Comparison of ENCODE assay signal across 10 cellular contexts in genomic region chr14:57889245-57889644, GRCh38. TPM values are rescaled to one million over a fixed set of nuclear protein-coding genes. Genes with fewer than 3 reads are reported as not detected.
DNase-seq lines count a peak whose midpoint lies in the region; ATAC-seq and TF ChIP-seq lines count a peak whose summit lies in the region.
"Had no signal": no experiment of that assay in that cellular context is flagged by ENCODE, and none has a peak within 500 bp of the region (broad histone marks: within the 10 kb centered on the region; RNA-seq: fewer than 3 reads in every experiment).

No MANE protein-coding gene starts in this region.

- intact Hi-C loops in MCF 10A (cut with micrococcal nuclease) (no loop called here), right cardiac atrium (cut with DNase I) (no loop called here), aorta (cut with DNase I) (no loop called here)

- peak; percentile 2 for DNase-seq in MV-4-11 (lab: John Stamatoyannopoulos, UW)
- peak; percentile 92 for DNase-seq in MCF 10A (ENCODE audit: unreplicated experiment)
- peak; percentile 67 to 83 (median 80) for DNase-seq in right cardiac atrium
- peak; percentile 82 to 86 for DNase-seq in aorta
- DNase-seq in SK-N-DZ (ENCODE audit: low spot score): no peak
- no peak for DNase-seq in coronary artery (ENCODE audit: low spot score)
- DNase-seq in activated CD4-positive, CD25-positive, alpha-beta regulatory T cell (lab: John Stamatoyannopoulos, UW): no peak
- DNase-seq: activated CD4-positive, alpha-beta T cell treated with anti-CD3 and anti-CD28 coated beads, Interleukin-2, amount 50 U/mL, for 48 hours; retina had no signal

- POLR2A ChIA-PET in MCF 10A (lab: Yijun Ruan, JAX): no interaction called here

- H3K4me1 Mint-ChIP-seq in MCF 10A (ENCODE audit: insufficient read depth, unreplicated experiment): peaks cover 11% of the 10 kb centered on the region
- H3K4me1 Mint-ChIP-seq: stimulated activated effector memory CD8-positive, alpha-beta T cell treated with anti-CD3 and anti-CD28 coated beads, Interleukin-12 subunit alpha, Interleukin-12 subunit beta, amount 100 ng/mL, for 72 hours had no signal

- H3K27ac ChIP-seq in right cardiac atrium (ENCODE audit: low read length) (no peak overlapping the region), aorta (ENCODE audit: low read depth in 1 of 2, low read length in 2 of 2) (no peak overlapping the region), coronary artery (no peak overlapping the region)

- H3K9me3 ChIP-seq in right cardiac atrium (ENCODE audit: control insufficient read depth, low read length): no peaks in the 10 kb centered on the region
- no peaks in the 10 kb centered on the region for H3K9me3 ChIP-seq in aorta (ENCODE audit: control insufficient read depth, low read length)

- 42% methylated on average over 4 of the region's 4 CpGs for WGBS in right cardiac atrium
- WGBS in aorta, 2 donors: 6 to 15% methylated on average over 4 of the region's 4 CpGs

- H3K27ac Mint-ChIP-seq in MCF 10A (ENCODE audit: low read depth, unreplicated experiment): no peak overlapping the region
- H3K27ac Mint-ChIP-seq: stimulated activated effector memory CD8-positive, alpha-beta T cell treated with anti-CD3 and anti-CD28 coated beads, Interleukin-12 subunit alpha, Interleukin-12 subunit beta, amount 100 ng/mL, for 72 hours had no signal

- no peak for TF ChIP-seq CTCF in MCF 10A (IDR thresholded peaks at IDR 0.05; ENCODE audit: unreplicated experiment)
- TF ChIP-seq CTCF in coronary artery (IDR thresholded peaks at IDR 0.05): no peak

- no peaks in the 10 kb centered on the region for H3K27me3 Mint-ChIP-seq in MCF 10A (ENCODE audit: insufficient read depth, unreplicated experiment)

- H3K36me3 ChIP-seq in aorta (ENCODE audit: control insufficient read depth in 1 of 2, insufficient read depth in 2 of 2, low read length in 1 of 2): no peaks in the 10 kb centered on the region

- no peaks in the 10 kb centered on the region for H3K27me3 ChIP-seq in right cardiac atrium (ENCODE audit: control insufficient read depth, insufficient read depth)
- no peaks in the 10 kb centered on the region for H3K27me3 ChIP-seq in aorta (ENCODE audit: control insufficient read depth in 1 of 2, insufficient read depth in 2 of 2, low read length in 1 of 2)

- H3K4me1 ChIP-seq in right cardiac atrium (ENCODE audit: control insufficient read depth, insufficient read depth, low read length) (no peaks in the 10 kb centered on the region), aorta (ENCODE audit: control insufficient read depth in 1 of 2, insufficient read depth in 2 of 2, low read length in 2 of 2) (peaks cover 0 to 5% of the 10 kb centered on the region in 2 donors)

- H3K4me3 ChIP-seq in right cardiac atrium (ENCODE audit: low read length): no peak overlapping the region
- no peak overlapping the region for H3K4me3 ChIP-seq in aorta (ENCODE audit: low read length in 2 of 2)
- H3K4me3 ChIP-seq in coronary artery: no peak overlapping the region

- H3K9me3 Mint-ChIP-seq in MCF 10A (ENCODE audit: unreplicated experiment): no peaks in the 10 kb centered on the region
- H3K9me3 Mint-ChIP-seq: stimulated activated effector memory CD8-positive, alpha-beta T cell treated with anti-CD3 and anti-CD28 coated beads, Interleukin-12 subunit alpha, Interleukin-12 subunit beta, amount 100 ng/mL, for 72 hours had no signal

- ATAC-seq in right cardiac atrium (peak; percentile 90), aorta (ENCODE audit: low FRiP score) (peak; percentile 66)
- ATAC-seq: stimulated activated effector memory CD8-positive, alpha-beta T cell treated with anti-CD3 and anti-CD28 coated beads, Interleukin-12 subunit alpha, Interleukin-12 subunit beta, amount 100 ng/mL, for 72 hours had no signal

- CTCF ChIA-PET in MCF 10A (lab: Yijun Ruan, JAX): interaction anchor here (0.5 to 1.3 kb wide), 6 partner anchors 18 to 491 kb away, joined by 3 to 7 read pairs (median 3); no protein-coding TSS in a partner anchor

- no peaks in the 10 kb centered on the region for H3K36me3 Mint-ChIP-seq in MCF 10A (ENCODE audit: insufficient read depth, unreplicated experiment)
- H3K36me3 Mint-ChIP-seq: stimulated activated effector memory CD8-positive, alpha-beta T cell treated with anti-CD3 and anti-CD28 coated beads, Interleukin-12 subunit alpha, Interleukin-12 subunit beta, amount 100 ng/mL, for 72 hours had no signal

- no TSS peak for BruUV-seq in MCF 10A (replicated peaks; lab: Mats Ljungman, UMichigan)

- H3K4me3 Mint-ChIP-seq in MCF 10A (ENCODE audit: unreplicated experiment): no peak overlapping the region
- H3K4me3 Mint-ChIP-seq: stimulated activated effector memory CD8-positive, alpha-beta T cell treated with anti-CD3 and anti-CD28 coated beads, Interleukin-12 subunit alpha, Interleukin-12 subunit beta, amount 100 ng/mL, for 72 hours had no signal

RNA-seq across cellular contexts. Expression of gene SLC35F4, which starts 23.4 kb away (rescaled TPM):
- total RNA-seq in MCF 10A (2022) (not detected in 2 replicates), right cardiac atrium (not detected), aorta (not detected)
- polyA plus RNA-seq in right cardiac atrium (not detected), aorta (not detected)
- polyA plus RNA-seq in SK-N-DZ (2014; cell fraction: cytosol; rRNA removed): not detected in 2 replicates
- polyA plus RNA-seq in SK-N-DZ (2014; cell fraction: nucleus; rRNA removed): not detected in 2 replicates

Comparison
In these comparisons a context has a peak if more than half of its experiments do, and no peak if none do; other contexts are left out.
1. DNase-seq: peak in MV-4-11 (single experiment), MCF 10A (single experiment), right cardiac atrium (3 of 3) and aorta (2 of 2); none in SK-N-DZ (single experiment), coronary artery (single experiment) and activated CD4-positive, CD25-positive, alpha-beta regulatory T cell (0 of 4).